Comparison of ENCODE assay signal across 8 cellular contexts in genomic region chr19:36973021-36973843, GRCh38. TPM values are rescaled to one million over a fixed set of nuclear protein-coding genes. Genes with fewer than 3 reads are reported as not detected.
DNase-seq lines count a peak whose midpoint lies in the region; ATAC-seq and TF ChIP-seq lines count a peak whose summit lies in the region.

No MANE protein-coding gene starts in this region.

- ATAC-seq in GM21381 (IDR thresholded peaks at IDR 0.05; ENCODE audit: unreplicated experiment), result peak; percentile 87
- peak; percentile 88 to 89 (median 89) for ATAC-seq in natural killer cell
- peak; percentile 98 for ATAC-seq in stimulated activated naive CD8-positive, alpha-beta T cell treated with anti-CD3 and anti-CD28 coated beads, Interleukin-15, Interleukin-2, amounts not matched to agents 100 U/mL and 50 U/mL, for 24 hours
- no peak for ATAC-seq in GM21717 (IDR thresholded peaks at IDR 0.05; ENCODE audit: unreplicated experiment)

- intact Hi-C loops in activated T-helper 1 cell treated with anti-CD3 and anti-CD28 coated beads, Interleukin-12 subunit alpha, Interleukin-12 subunit beta, Interleukin-2, Interleukin-4 antibody, amounts not matched to agents 30 ng/mL and 10 ng/mL and 1 ng/mL, durations not matched to agents 14 hours and 24 hours and 36 hours (cut with micrococcal nuclease), result loop anchor here (1.0 to 5.0 kb wide), 8 partner anchors 57 to 619 kb away; partner anchors contain the start of genes ZNF345, ZNF420, ZNF540 and ZNF568
- intact Hi-C loops in natural killer cell (cut with micrococcal nuclease), result loop anchor here (2.0 kb wide), 2 partner anchors 56 to 594 kb away; partner anchors contain the start of genes ZFP14, ZNF568 and ZNF829

- H3K4me3 Mint-ChIP-seq in activated T-helper 1 cell treated with anti-CD3 and anti-CD28 coated beads, Interleukin-12 subunit alpha, Interleukin-12 subunit beta, Interleukin-2, Interleukin-4 antibody, amounts not matched to agents 30 ng/mL and 10 ng/mL and 1 ng/mL, durations not matched to agents 14 hours and 24 hours and 36 hours, result peak overlapping the region; percentile 98
- peak overlapping the region; percentile 100 for H3K4me3 Mint-ChIP-seq in natural killer cell

- peak overlapping the region; percentile 87 for H3K27ac Mint-ChIP-seq in activated T-helper 1 cell treated with anti-CD3 and anti-CD28 coated beads, Interleukin-12 subunit alpha, Interleukin-12 subunit beta, Interleukin-2, Interleukin-4 antibody, amounts not matched to agents 30 ng/mL and 10 ng/mL and 1 ng/mL, durations not matched to agents 14 hours and 24 hours and 36 hours
- H3K27ac Mint-ChIP-seq in natural killer cell, result peak overlapping the region; percentile 95 to 99

- H3K27me3 Mint-ChIP-seq in activated T-helper 1 cell treated with anti-CD3 and anti-CD28 coated beads, Interleukin-12 subunit alpha, Interleukin-12 subunit beta, Interleukin-2, Interleukin-4 antibody, amounts not matched to agents 30 ng/mL and 10 ng/mL and 1 ng/mL, durations not matched to agents 14 hours and 24 hours and 36 hours (ENCODE audit: insufficient read depth), result no peaks in the 10 kb centered on the region
- H3K27me3 Mint-ChIP-seq in natural killer cell (ENCODE audit: low read depth in 2 of 2), result no peaks in the 10 kb centered on the region

- DNase-seq in AG09309 (ENCODE audit: low read depth) (peak; percentile 11), NCI-H460 (ENCODE audit: extremely low read depth, low read depth) (peak; percentile 58), fibroblast of gingiva (ENCODE audit: low read depth) (peak; percentile 64), natural killer cell (peak; percentile 63)
- peak; percentile 67 for DNase-seq in activated T-helper 1 cell treated with anti-CD3 and anti-CD28 coated beads, Interleukin-12 subunit alpha, Interleukin-12 subunit beta, Interleukin-2, Interleukin-4 antibody, amounts not matched to agents 30 ng/mL and 10 ng/mL and 1 ng/mL, durations not matched to agents 14 hours and 24 hours and 36 hours (ENCODE audit: low spot score)
- DNase-seq in stimulated activated naive CD8-positive, alpha-beta T cell treated with anti-CD3 and anti-CD28 coated beads, Interleukin-15, Interleukin-2, amounts not matched to agents 100 U/mL and 50 U/mL, for 24 hours, result peak; percentile 80

- peaks cover 24% of the 10 kb centered on the region for H3K36me3 Mint-ChIP-seq in activated T-helper 1 cell treated with anti-CD3 and anti-CD28 coated beads, Interleukin-12 subunit alpha, Interleukin-12 subunit beta, Interleukin-2, Interleukin-4 antibody, amounts not matched to agents 30 ng/mL and 10 ng/mL and 1 ng/mL, durations not matched to agents 14 hours and 24 hours and 36 hours (ENCODE audit: low read depth)
- H3K36me3 Mint-ChIP-seq in natural killer cell, result peaks cover 10% of the 10 kb centered on the region

- peaks cover 12% of the 10 kb centered on the region for H3K4me1 Mint-ChIP-seq in activated T-helper 1 cell treated with anti-CD3 and anti-CD28 coated beads, Interleukin-12 subunit alpha, Interleukin-12 subunit beta, Interleukin-2, Interleukin-4 antibody, amounts not matched to agents 30 ng/mL and 10 ng/mL and 1 ng/mL, durations not matched to agents 14 hours and 24 hours and 36 hours (ENCODE audit: low read depth)
- peaks cover 16 to 20% of the 10 kb centered on the region in 2 donors for H3K4me1 Mint-ChIP-seq in natural killer cell

- peaks cover 22% of the 10 kb centered on the region for H3K9me3 Mint-ChIP-seq in activated T-helper 1 cell treated with anti-CD3 and anti-CD28 coated beads, Interleukin-12 subunit alpha, Interleukin-12 subunit beta, Interleukin-2, Interleukin-4 antibody, amounts not matched to agents 30 ng/mL and 10 ng/mL and 1 ng/mL, durations not matched to agents 14 hours and 24 hours and 36 hours
- no peaks in the 10 kb centered on the region for H3K9me3 Mint-ChIP-seq in natural killer cell

- TF ChIP-seq CTCF in AG09309 (IDR thresholded peaks at IDR 0.05; ENCODE audit: control insufficient read depth, insufficient read depth, low read depth, low read length, missing control alignments) (peak; percentile 89), natural killer cell (IDR thresholded peaks at IDR 0.05) (peak; percentile 45)

- H3K4me3 ChIP-seq in AG09309 (ENCODE audit: control insufficient read depth, low read depth, low read length), result peak overlapping the region; percentile 74

RNA-seq across cellular contexts. Expression of gene ZNF568, which starts 57.1 kb away (rescaled TPM):
- total RNA-seq in NCI-H460 (2014; rRNA removed; shearing (Covaris generic)), result 6.9 and 7.4 TPM in 2 replicates
- 2.0 and 2.6 TPM in 2 replicates for polyA plus RNA-seq in NCI-H460 (2014; cell fraction: nucleus; rRNA removed)
- total RNA-seq in activated T-helper 1 cell treated with anti-CD3 and anti-CD28 coated beads, Interleukin-12 subunit alpha, Interleukin-12 subunit beta, Interleukin-2, Interleukin-4 antibody, amounts not matched to agents 30 ng/mL and 10 ng/mL and 1 ng/mL, durations not matched to agents 14 hours and 24 hours and 36 hours, result 4.4 and 4.9 TPM in 2 replicates
- 10 to 100 TPM in 2 of 3 donors, 1 to 10 TPM in 1; 9.4 to 15.5 (median 15.3) TPM for total RNA-seq in natural killer cell

RNA-seq across cellular contexts. Expression of gene ZNF829, which starts 57.1 kb away (rescaled TPM):
- 2.1 and 2.2 TPM in 2 replicates for total RNA-seq in NCI-H460 (2014; rRNA removed; shearing (Covaris generic))
- 0.60 and 0.62 TPM in 2 replicates for polyA plus RNA-seq in NCI-H460 (2014; cell fraction: nucleus; rRNA removed)
- 5.3 and 5.4 TPM in 2 replicates for total RNA-seq in activated T-helper 1 cell treated with anti-CD3 and anti-CD28 coated beads, Interleukin-12 subunit alpha, Interleukin-12 subunit beta, Interleukin-2, Interleukin-4 antibody, amounts not matched to agents 30 ng/mL and 10 ng/mL and 1 ng/mL, durations not matched to agents 14 hours and 24 hours and 36 hours
- 1 to 10 TPM; 5.5 to 7.6 (median 5.5) TPM for total RNA-seq in natural killer cell

Comparison
In these comparisons a context has a peak if more than half of its experiments do, and no peak if none do; other contexts are left out.
1. DNase-seq: peak in every context shown above with its lines; median percentile 80 in stimulated activated naive CD8-positive, alpha-beta T cell treated with anti-CD3 and anti-CD28 coated beads, Interleukin-15, Interleukin-2, amounts not matched to agents 100 U/mL and 50 U/mL, for 24 hours; 67 in activated T-helper 1 cell treated with anti-CD3 and anti-CD28 coated beads, Interleukin-12 subunit alpha, Interleukin-12 subunit beta, Interleukin-2, Interleukin-4 antibody, amounts not matched to agents 30 ng/mL and 10 ng/mL and 1 ng/mL, durations not matched to agents 14 hours and 24 hours and 36 hours; 64 in fibroblast of gingiva; 63 in natural killer cell; 58 in NCI-H460; 11 in AG09309.